In the genomic region with DNA sequence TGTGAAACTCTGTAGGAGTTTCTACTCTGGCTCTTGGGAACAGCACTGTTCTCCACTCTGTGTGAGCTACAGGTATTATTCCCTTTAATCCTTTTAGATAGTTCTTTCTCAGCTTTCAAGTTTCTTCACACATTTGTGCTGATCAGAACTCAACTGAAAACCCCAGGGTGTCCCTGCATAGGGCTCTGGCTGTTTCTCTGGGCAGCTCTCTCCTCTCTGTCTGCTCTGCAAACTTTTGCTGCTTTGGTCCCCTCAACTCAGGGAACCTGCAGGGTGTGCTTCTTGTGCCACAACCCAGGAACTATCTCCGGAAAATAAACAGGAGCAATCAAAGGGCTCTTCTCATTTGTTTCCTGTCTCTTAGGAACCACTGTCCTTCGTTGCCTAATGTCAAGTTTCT, we compare ENCODE assay signal across 20 cellular contexts.
"Had no signal": no experiment of that assay in that cellular context is flagged by ENCODE, and none has a peak within 500 bp of the region (broad histone marks: within the 10 kb centered on the region; RNA-seq: fewer than 3 reads in every experiment).

No MANE protein-coding gene starts in this region.

- H3K4me1 Mint-ChIP-seq: naive thymus-derived CD8-positive, alpha-beta T cell; stimulated activated naive B cell treated with anti-CD40 and anti-IgM and Interleukin-4, amounts not matched to agents 10 μg/mL and 1 μg/mL and 100 μg/mL, for 72 hours had no signal

- H3K36me3 Mint-ChIP-seq: naive thymus-derived CD8-positive, alpha-beta T cell; stimulated activated naive B cell treated with anti-CD40 and anti-IgM and Interleukin-4, amounts not matched to agents 10 μg/mL and 1 μg/mL and 100 μg/mL, for 72 hours had no signal

- H3K4me3 ChIP-seq: dorsolateral prefrontal cortex, esophagus muscularis mucosa, left lung, pancreas, right lobe of liver, thoracic aorta, tibial nerve, upper lobe of left lung had no signal

- DNase-seq: dorsolateral prefrontal cortex; effector CD4-positive, alpha-beta T cell; foreskin melanocyte; hypothalamus; left cardiac atrium; left lung; naive thymus-derived CD8-positive, alpha-beta T cell; nephron progenitor cell; pancreas; retina; right lobe of liver; small intestine; stimulated activated CD4-positive, alpha-beta T cell treated with anti-CD3 and anti-CD28 coated beads, Interleukin-15, amount 100 ng/mL, for 24 hours; stimulated activated CD4-positive, alpha-beta T cell treated with anti-CD3 and anti-CD28 coated beads, Interleukin-2, amount 100 ng/mL, for 48 hours; stimulated activated naive B cell treated with anti-CD40 and anti-IgM and Interleukin-4, amounts not matched to agents 10 μg/mL and 1 μg/mL and 100 μg/mL, for 72 hours; upper lobe of left lung had no signal

- H3K27ac ChIP-seq: dorsolateral prefrontal cortex, esophagus muscularis mucosa, left lung, pancreas, right lobe of liver, thoracic aorta, tibial nerve, upper lobe of left lung had no signal

- H3K36me3 ChIP-seq: esophagus muscularis mucosa, left lung, pancreas, right lobe of liver, thoracic aorta, tibial nerve, upper lobe of left lung had no signal

- H3K9me3 ChIP-seq: esophagus muscularis mucosa, left lung, pancreas, right lobe of liver, thoracic aorta, tibial nerve, upper lobe of left lung had no signal

- ATAC-seq: left cardiac atrium; left lung; naive thymus-derived CD8-positive, alpha-beta T cell; pancreas; right lobe of liver; stimulated activated naive B cell treated with anti-CD40 and anti-IgM and Interleukin-4, amounts not matched to agents 10 μg/mL and 1 μg/mL and 100 μg/mL, for 72 hours had no signal

- H3K27ac Mint-ChIP-seq: nephron progenitor cell; stimulated activated naive B cell treated with anti-CD40 and anti-IgM and Interleukin-4, amounts not matched to agents 10 μg/mL and 1 μg/mL and 100 μg/mL, for 72 hours; stimulated activated naive CD8-positive, alpha-beta T cell treated with anti-CD3 and anti-CD28 coated beads, Interleukin-15, Interleukin-2, amounts not matched to agents 100 ng/mL and 50 ng/mL, for 24 hours had no signal

- H3K4me1 ChIP-seq: esophagus muscularis mucosa, left lung, pancreas, right lobe of liver, tibial nerve, upper lobe of left lung had no signal

- H3K9me3 Mint-ChIP-seq: nephron progenitor cell had no signal

- H3K27me3 Mint-ChIP-seq: naive thymus-derived CD8-positive, alpha-beta T cell; stimulated activated naive B cell treated with anti-CD40 and anti-IgM and Interleukin-4, amounts not matched to agents 10 μg/mL and 1 μg/mL and 100 μg/mL, for 72 hours; stimulated activated naive CD8-positive, alpha-beta T cell treated with anti-CD3 and anti-CD28 coated beads, Interleukin-15, Interleukin-2, amounts not matched to agents 100 ng/mL and 50 ng/mL, for 24 hours had no signal

- H3K27me3 ChIP-seq: esophagus muscularis mucosa, left lung, pancreas, right lobe of liver, tibial nerve, upper lobe of left lung had no signal

- H3K4me3 Mint-ChIP-seq: naive thymus-derived CD8-positive, alpha-beta T cell; nephron progenitor cell; stimulated activated naive B cell treated with anti-CD40 and anti-IgM and Interleukin-4, amounts not matched to agents 10 μg/mL and 1 μg/mL and 100 μg/mL, for 72 hours; stimulated activated naive CD8-positive, alpha-beta T cell treated with anti-CD3 and anti-CD28 coated beads, Interleukin-15, Interleukin-2, amounts not matched to agents 100 ng/mL and 50 ng/mL, for 24 hours had no signal
